ENCODE assay signal across 15 cellular contexts in the genomic region with DNA sequence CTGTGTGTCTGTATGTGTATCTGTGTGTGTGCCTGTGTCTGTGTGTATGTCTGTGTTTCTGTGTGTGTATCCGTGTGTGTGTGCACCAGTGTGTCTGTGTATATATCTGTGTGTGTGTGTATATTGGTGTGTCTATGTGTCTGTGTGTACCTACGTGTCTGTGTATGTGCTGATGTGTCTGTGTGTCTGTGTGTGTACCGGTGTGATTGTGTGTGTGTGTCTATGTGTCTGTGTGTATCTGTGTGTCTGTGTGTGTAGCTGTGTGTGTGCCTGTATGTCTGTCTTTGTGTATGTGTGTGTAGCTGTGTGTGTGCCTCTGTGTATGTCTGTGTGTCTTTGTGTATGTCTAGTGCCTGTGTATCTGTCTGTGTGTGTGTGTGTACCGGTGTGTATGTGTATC. TPM values are rescaled to one million over a fixed set of nuclear protein-coding genes. Genes with fewer than 3 reads are reported as not detected.
DNase-seq lines count a peak whose midpoint lies in the region; ATAC-seq, FAIRE-seq and TF ChIP-seq lines count a peak whose summit lies in the region.
"Had no signal": no experiment of that assay in that cellular context is flagged by ENCODE, and none has a peak within 500 bp of the region (broad histone marks: within the 10 kb centered on the region; RNA-seq: fewer than 3 reads in every experiment).

No MANE protein-coding gene starts in this region.

- 94% methylated on average over 4 of the region's 4 CpGs; no CpG with 5 or more reads in 1 of the 2 experiments for WGBS in H1 (ENCODE audit: extremely low coverage in 1 of 2, insufficient coverage in 1 of 2, insufficient read length in 1 of 2, insufficient replicate concordance in 2 of 2, low coverage in 1 of 2, low lambda C conversion rate in 2 of 2, missing lambda C conversion rate in 1 of 2), 2 experiments
- no CpG with 5 or more reads among the region's 4 CpGs for WGBS in trophoblast cell (ENCODE audit: extremely low coverage, insufficient coverage, insufficient read length)

- H3K4me2 ChIP-seq in H1 (ENCODE audit: insufficient read depth in 1 of 2, low read depth in 2 of 2, low read length in 2 of 2) (no peak overlapping the region), trophoblast cell (ENCODE audit: low read length) (no peak overlapping the region)
- H3K4me2 ChIP-seq: BLaER1 had no signal

- DNase-seq in natural killer cell treated with Interleukin-12 subunit alpha and Interleukin-12 subunit beta and Interleukin-15 and Interleukin-18, amount 100 ng/mL, for 72 hours (ENCODE audit: low spot score): no peak
- DNase-seq in natural killer cell (no peak), H1 (ENCODE audit: low read depth in 1 of 2, low spot score in 2 of 2) (no peak), trophoblast cell (no peak), mesothelial cell of epicardium (ENCODE audit: low spot score in 2 of 2, unreplicated experiment in 2 of 2) (no peak), HFFc6 (no peak), DMS153 (lab: John Stamatoyannopoulos, UW) (no peak)
- DNase-seq: 8988T; AML-193; Caco-2; CD8-positive, alpha-beta memory T cell had no signal

- H2BK5ac ChIP-seq in H1 (ENCODE audit: low read depth, low read length) (no peak overlapping the region), trophoblast cell (ENCODE audit: low read depth, low read length, poor library complexity) (no peak overlapping the region)

- no peaks in the 10 kb centered on the region for H3K9me3 ChIP-seq in H1 (ENCODE audit: insufficient read depth in 2 of 2, low read depth in 1 of 2, low read length in 1 of 2)
- peaks cover 3% of the 10 kb centered on the region for H3K9me3 ChIP-seq in trophoblast cell (ENCODE audit: insufficient read depth, low read depth, low read length)
- H3K9me3 ChIP-seq: BLaER1, Caco-2 had no signal

- H3K4me3 ChIP-seq in H1 (ENCODE audit: extremely low read depth in 1 of 4, insufficient read depth in 2 of 4, low read depth in 3 of 4, low read length in 4 of 4) (no peak overlapping the region), trophoblast cell (ENCODE audit: low read depth, low read length) (peak overlapping the region; percentile 55)
- H3K4me3 ChIP-seq: BLaER1 had no signal

- FAIRE-seq in H1 (lab: Jason Lieb, UNC): no peak
- FAIRE-seq: GM19239, H54 had no signal

- H3K14ac ChIP-seq in H1 (ENCODE audit: insufficient read length): no peak overlapping the region
- H3K14ac ChIP-seq in trophoblast cell (ENCODE audit: low read length): no peak overlapping the region

- ATAC-seq in natural killer cell treated with Interleukin-12 subunit alpha and Interleukin-12 subunit beta and Interleukin-15 and Interleukin-18, amount 100 ng/mL, for 72 hours: peak; percentile 12 to 46
- no peak for ATAC-seq in natural killer cell
- ATAC-seq: HCT116 had no signal

- peak overlapping the region; percentile 9; the same call in 1 of the 2 replicates for H2BK20ac ChIP-seq in H1 (ENCODE audit: low read length)

- H3K9ac ChIP-seq in H1 (replicated peaks in 1 of 4; ENCODE audit: extremely low read depth in 1 of 4, low read depth in 3 of 4, low read length in 3 of 4) (no peak overlapping the region), trophoblast cell (ENCODE audit: low read length) (no peak overlapping the region)
- H3K9ac ChIP-seq: BLaER1 had no signal

- CTCF ChIA-PET in H1 (lab: Charles Lee; ENCODE audit: partially characterized antibody): interaction anchor here (1.0 kb wide), 1 partner anchor 11 kb away, joined by 3 read pairs; no protein-coding TSS in a partner anchor

- no peak overlapping the region for H3K27ac Mint-ChIP-seq in natural killer cell treated with Interleukin-12 subunit alpha and Interleukin-12 subunit beta and Interleukin-15 and Interleukin-18, amount 100 ng/mL, for 72 hours
- H3K27ac Mint-ChIP-seq in natural killer cell (no peak overlapping the region), mesothelial cell of epicardium (no peak overlapping the region), HFFc6 (no peak overlapping the region)
- H3K27ac Mint-ChIP-seq: CD8-positive, alpha-beta memory T cell had no signal

- H4K12ac ChIP-seq in trophoblast cell (ENCODE audit: low read depth, low read length): no peak overlapping the region

- H3K18ac ChIP-seq in H1 (ENCODE audit: extremely low read depth, low read length): no peak overlapping the region
- H3K18ac ChIP-seq in trophoblast cell (ENCODE audit: low read length): no peak overlapping the region

- TF ChIP-seq CTCF in natural killer cell (IDR thresholded peaks at IDR 0.05) (no peak), H1 (IDR thresholded peaks at IDR 0.05; ENCODE audit: control extremely low read depth in 1 of 3, insufficient read depth in 1 of 3, low read depth in 1 of 3, low read length in 3 of 3) (no peak), mesothelial cell of epicardium (IDR thresholded peaks at IDR 0.05; ENCODE audit: unreplicated experiment) (no peak), HFFc6 (IDR thresholded peaks at IDR 0.05) (no peak)

- H3K79me1 ChIP-seq in H1 (ENCODE audit: low read depth, low read length): no peaks in the 10 kb centered on the region
- no peaks in the 10 kb centered on the region for H3K79me1 ChIP-seq in trophoblast cell (ENCODE audit: low read length)

- H3K4ac ChIP-seq in H1 (replicated peaks; ENCODE audit: insufficient read length, low read depth, low read length): no peak overlapping the region
- no peak overlapping the region for H3K4ac ChIP-seq in trophoblast cell (ENCODE audit: low read depth, low read length)

- peak overlapping the region; percentile 47 for H2BK120ac ChIP-seq in H1 (replicated peaks; ENCODE audit: low read depth, low read length)
- no peak overlapping the region for H2BK120ac ChIP-seq in trophoblast cell (ENCODE audit: insufficient read depth, low read length, poor library complexity)

- peaks cover 0 to 8% of the 10 kb centered on the region in 2 experiments for H4K20me1 ChIP-seq in H1 (replicated peaks in 1 of 2; ENCODE audit: control insufficient read depth in 1 of 2, insufficient read depth in 2 of 2, low read length in 2 of 2)
- H4K20me1 ChIP-seq: BLaER1 had no signal

- peak overlapping the region; percentile 45; the same call in 1 of the 2 replicates for H2BK12ac ChIP-seq in H1 (ENCODE audit: low read depth, low read length)
- no peak overlapping the region for H2BK12ac ChIP-seq in trophoblast cell (ENCODE audit: low read length)

- no peaks in the 10 kb centered on the region for H3K9me3 Mint-ChIP-seq in natural killer cell treated with Interleukin-12 subunit alpha and Interleukin-12 subunit beta and Interleukin-15 and Interleukin-18, amount 100 ng/mL, for 72 hours
- H3K9me3 Mint-ChIP-seq in natural killer cell (no peaks in the 10 kb centered on the region), mesothelial cell of epicardium (no peaks in the 10 kb centered on the region), HFFc6 (no peaks in the 10 kb centered on the region)
- H3K9me3 Mint-ChIP-seq: CD8-positive, alpha-beta memory T cell had no signal

- H3K4me1 ChIP-seq in H1 (replicated peaks in 1 of 4; ENCODE audit: control insufficient read depth in 3 of 4, insufficient read depth in 4 of 4, low read length in 3 of 4) (peaks cover 0 to 4% (median 2%) of the 10 kb centered on the region in 4 experiments; a peak in 3 of 7 replicates), trophoblast cell (ENCODE audit: control insufficient read depth in 1 of 2, insufficient read depth in 2 of 2, low read length in 2 of 2) (no peaks in the 10 kb centered on the region)
- H3K4me1 ChIP-seq: BLaER1, Caco-2 had no signal

- no peak overlapping the region for H4K5ac ChIP-seq in H1 (ENCODE audit: insufficient read length, low read depth, low read length)

- no peaks in the 10 kb centered on the region for H3K4me1 Mint-ChIP-seq in natural killer cell treated with Interleukin-12 subunit alpha and Interleukin-12 subunit beta and Interleukin-15 and Interleukin-18, amount 100 ng/mL, for 72 hours (ENCODE audit: low read depth in 2 of 2)
- H3K4me1 Mint-ChIP-seq in natural killer cell: no peaks in the 10 kb centered on the region
- no peaks in the 10 kb centered on the region for H3K4me1 Mint-ChIP-seq in mesothelial cell of epicardium
- peaks cover 7% of the 10 kb centered on the region; the same call in 1 of the 2 replicates for H3K4me1 Mint-ChIP-seq in HFFc6 (ENCODE audit: low read depth)
- H3K4me1 Mint-ChIP-seq: CD8-positive, alpha-beta memory T cell had no signal

- H4K8ac ChIP-seq in H1 (ENCODE audit: extremely low read depth, insufficient read depth, low read length) (no peak overlapping the region), trophoblast cell (ENCODE audit: low read depth, low read length) (no peak overlapping the region)

- H3K23me2 ChIP-seq in H1 (ENCODE audit: low read depth, low read length): peaks cover 9% of the 10 kb centered on the region; the same call in 1 of the 2 replicates

- H3K27me3 ChIP-seq in H1 (replicated peaks in 1 of 4; ENCODE audit: control insufficient read depth in 3 of 4, extremely low read depth in 1 of 4, insufficient read depth in 3 of 4, low read length in 3 of 4): no peaks in the 10 kb centered on the region
- no peaks in the 10 kb centered on the region for H3K27me3 ChIP-seq in trophoblast cell (ENCODE audit: insufficient read depth, low read length)
- H3K27me3 ChIP-seq: BLaER1 had no signal

- no peaks in the 10 kb centered on the region for H3K79me2 ChIP-seq in H1 (ENCODE audit: control insufficient read depth in 1 of 2, insufficient read depth in 2 of 2, low read length in 2 of 2)
- H3K79me2 ChIP-seq in trophoblast cell (ENCODE audit: control insufficient read depth, insufficient read depth, low read length, poor library complexity): no peaks in the 10 kb centered on the region

- H4K91ac ChIP-seq in H1 (replicated peaks; ENCODE audit: insufficient read length, low read length) (peak overlapping the region; percentile 25), trophoblast cell (ENCODE audit: low read depth, low read length) (no peak overlapping the region)

- no peaks in the 10 kb centered on the region for H3K36me3 Mint-ChIP-seq in natural killer cell treated with Interleukin-12 subunit alpha and Interleukin-12 subunit beta and Interleukin-15 and Interleukin-18, amount 100 ng/mL, for 72 hours
- no peaks in the 10 kb centered on the region for H3K36me3 Mint-ChIP-seq in natural killer cell
- no peaks in the 10 kb centered on the region for H3K36me3 Mint-ChIP-seq in mesothelial cell of epicardium
- no peaks in the 10 kb centered on the region for H3K36me3 Mint-ChIP-seq in HFFc6 (ENCODE audit: low read depth)
- H3K36me3 Mint-ChIP-seq: CD8-positive, alpha-beta memory T cell had no signal

- no peak overlapping the region for H3K27ac ChIP-seq in H1 (ENCODE audit: low read depth, low read length)
- H3K27ac ChIP-seq in trophoblast cell (ENCODE audit: low read depth, low read length): no peak overlapping the region
- H3K27ac ChIP-seq: BLaER1 had no signal

- no peak for TF ChIP-seq RAD21 in H1 (IDR thresholded peaks at IDR 0.05 in 1 of 2, conservative IDR thresholded peaks at IDR 0.05 in 1 of 2; ENCODE audit: low read depth in 2 of 2, low read length in 2 of 2)

- no peak for TF ChIP-seq EP300 in H1 (IDR thresholded peaks at IDR 0.05; ENCODE audit: borderline replicate concordance in 1 of 2, low read depth in 2 of 2, low read length in 2 of 2)

- TF ChIP-seq POLR2A in H1 (IDR thresholded peaks at IDR 0.05; ENCODE audit: control extremely low read depth in 1 of 2, low read depth in 2 of 2, low read length in 2 of 2): no peak

- POLR2A ChIA-PET in H1 (lab: Charles Lee; ENCODE audit: partially characterized antibody): interaction anchor here (1.0 kb wide), 1 partner anchor 9 kb away, joined by 3 read pairs; no protein-coding TSS in a partner anchor

- peaks cover 24 to 25% of the 10 kb centered on the region in 2 donors for H3K27me3 Mint-ChIP-seq in natural killer cell treated with Interleukin-12 subunit alpha and Interleukin-12 subunit beta and Interleukin-15 and Interleukin-18, amount 100 ng/mL, for 72 hours
- H3K27me3 Mint-ChIP-seq in natural killer cell (ENCODE audit: low read depth in 2 of 2) (peaks cover 10 to 15% of the 10 kb centered on the region in 2 donors), mesothelial cell of epicardium (ENCODE audit: low read depth) (peaks cover 40% of the 10 kb centered on the region), HFFc6 (ENCODE audit: insufficient read depth) (peaks cover 23% of the 10 kb centered on the region)

- H3K4me3 Mint-ChIP-seq in natural killer cell treated with Interleukin-12 subunit alpha and Interleukin-12 subunit beta and Interleukin-15 and Interleukin-18, amount 100 ng/mL, for 72 hours: no peak overlapping the region
- H3K4me3 Mint-ChIP-seq in natural killer cell: no peak overlapping the region
- no peak overlapping the region for H3K4me3 Mint-ChIP-seq in mesothelial cell of epicardium
- no peak overlapping the region for H3K4me3 Mint-ChIP-seq in HFFc6
- H3K4me3 Mint-ChIP-seq: CD8-positive, alpha-beta memory T cell had no signal

- intact Hi-C loops in natural killer cell (cut with micrococcal nuclease): no loop called here

- H3K23ac ChIP-seq in H1 (ENCODE audit: insufficient read length) (no peak overlapping the region), trophoblast cell (ENCODE audit: low read length) (peak overlapping the region; percentile 75)

- peak overlapping the region; percentile 21; the same call in 1 of the 2 replicates for H2BK15ac ChIP-seq in H1 (ENCODE audit: low read length)

- H2AK5ac ChIP-seq in H1 (ENCODE audit: low read depth, low read length) (peak overlapping the region; percentile 18; the same call in 1 of the 2 replicates), trophoblast cell (ENCODE audit: low read length) (no peak overlapping the region)

- H3K36me3 ChIP-seq in H1 (ENCODE audit: control insufficient read depth in 2 of 4, insufficient read depth in 4 of 4, low read length in 3 of 4) (no peaks in the 10 kb centered on the region), trophoblast cell (ENCODE audit: control insufficient read depth in 1 of 2, insufficient read depth in 2 of 2, low read length in 2 of 2) (no peaks in the 10 kb centered on the region)
- H3K36me3 ChIP-seq: BLaER1 had no signal

- H2AFZ ChIP-seq in H1 (ENCODE audit: low read length) (no peak overlapping the region), trophoblast cell (ENCODE audit: insufficient read depth, low read length, poor library complexity) (no peak overlapping the region)

- peak overlapping the region; percentile 98 for H3K56ac ChIP-seq in H1 (replicated peaks; ENCODE audit: insufficient read length, low read depth, low read length)

RNA-seq across cellular contexts. Expression of gene CAMK2N1, which starts 32.0 kb away (rescaled TPM):
- total RNA-seq in natural killer cell treated with Interleukin-12 subunit alpha and Interleukin-12 subunit beta and Interleukin-15 and Interleukin-18, amount 100 ng/mL, for 72 hours: 1 to 10 TPM; 1.1 to 2.1 TPM
- total RNA-seq in natural killer cell: 1 to 10 TPM; 1.6 to 2.6 (median 1.6) TPM
- 5.6 and 7.4 TPM in 2 replicates for total RNA-seq in H1 (2021; fragmentation: NEBNext Ultra II Directional; extraction: Animal tissue kit (Norgen Biotek cat#: 25700))
- polyA plus RNA-seq in H1 (2011; rRNA removed): 1.8 and 2.3 TPM in 2 replicates
- polyA plus RNA-seq in H1 (2011; cell fraction: cytosol; rRNA removed): 2.2 TPM
- polyA plus RNA-seq in H1 (2011; cell fraction: nucleus; rRNA removed): 2.4 TPM
- polyA plus RNA-seq in H1 (2012, experiment 1 of 2): 4.4 to 6.6 TPM (median 4.5 TPM) in 4 replicates
- polyA plus RNA-seq in H1 (2012, experiment 2 of 2): 3.6 TPM
- polyA plus RNA-seq in H1 (2013, experiment 1 of 2): 8.6 TPM
- polyA plus RNA-seq in H1 (2013, experiment 2 of 2): 8.6 TPM
- 0.34 and 0.41 TPM in 2 replicates for polyA minus RNA-seq in H1 (2011; rRNA and poly(A)+ RNA removed)
- polyA minus RNA-seq in H1 (2011; cell fraction: cytosol; rRNA and poly(A)+ RNA removed): 2.3 TPM
- 1.4 TPM for polyA minus RNA-seq in H1 (2011; cell fraction: nucleus; rRNA and poly(A)+ RNA removed)
- 56.8 and 62.5 TPM in 2 replicates for polyA plus RNA-seq in trophoblast cell (2013)
- total RNA-seq in mesothelial cell of epicardium: 25.9 to 29.1 TPM (median 28.5 TPM) in 3 replicates
- 10 to 100 TPM; 40.3 to 57.8 (median 42.6) TPM for total RNA-seq in HFFc6 (2021; fragmentation: NEBNext Ultra II Directional; extraction: Animal tissue kit (Norgen Biotek cat#: 25700))

RNA-seq across cellular contexts. Expression of gene MUL1, which starts 53.9 kb away (rescaled TPM):
- total RNA-seq in natural killer cell treated with Interleukin-12 subunit alpha and Interleukin-12 subunit beta and Interleukin-15 and Interleukin-18, amount 100 ng/mL, for 72 hours: 10 to 100 TPM; 23.3 to 30.6 TPM
- total RNA-seq in natural killer cell (10 to 100 TPM; 21.0 to 29.5 (median 28.8) TPM), mesothelial cell of epicardium (26.6 to 29.5 TPM (median 28.2 TPM) in 3 replicates)
- total RNA-seq in H1 (2021; fragmentation: NEBNext Ultra II Directional; extraction: Animal tissue kit (Norgen Biotek cat#: 25700)): 16.4 and 16.9 TPM in 2 replicates
- polyA plus RNA-seq in H1 (2011; rRNA removed): 20.5 and 20.8 TPM in 2 replicates
- polyA plus RNA-seq in H1 (2011; cell fraction: cytosol; rRNA removed): 17.4 TPM
- polyA plus RNA-seq in H1 (2011; cell fraction: nucleus; rRNA removed): 20.6 TPM
- 12.0 to 19.7 TPM (median 17.1 TPM) in 4 replicates for polyA plus RNA-seq in H1 (2012, experiment 1 of 2)
- 22.2 TPM for polyA plus RNA-seq in H1 (2012, experiment 2 of 2)
- polyA plus RNA-seq in H1 (2013, experiment 1 of 2): 17.9 TPM
- polyA plus RNA-seq in H1 (2013, experiment 2 of 2): 20.4 TPM
- 21.6 and 22.8 TPM in 2 replicates for polyA minus RNA-seq in H1 (2011; rRNA and poly(A)+ RNA removed)
- 10.4 TPM for polyA minus RNA-seq in H1 (2011; cell fraction: cytosol; rRNA and poly(A)+ RNA removed)
- 13.4 TPM for polyA minus RNA-seq in H1 (2011; cell fraction: nucleus; rRNA and poly(A)+ RNA removed)
- 13.6 TPM in 2 replicates for polyA plus RNA-seq in trophoblast cell (2013)
- total RNA-seq in HFFc6 (2021; fragmentation: NEBNext Ultra II Directional; extraction: Animal tissue kit (Norgen Biotek cat#: 25700)): 10 to 100 TPM; 26.9 to 36.4 (median 27.8) TPM

Comparison
In these comparisons a context has a peak if more than half of its experiments do, and no peak if none do; other contexts are left out.
1. ATAC-seq: peak in natural killer cell treated with Interleukin-12 subunit alpha and Interleukin-12 subunit beta and Interleukin-15 and Interleukin-18, amount 100 ng/mL, for 72 hours (2 of 2); none in natural killer cell (0 of 3).